In the genomic region with DNA sequence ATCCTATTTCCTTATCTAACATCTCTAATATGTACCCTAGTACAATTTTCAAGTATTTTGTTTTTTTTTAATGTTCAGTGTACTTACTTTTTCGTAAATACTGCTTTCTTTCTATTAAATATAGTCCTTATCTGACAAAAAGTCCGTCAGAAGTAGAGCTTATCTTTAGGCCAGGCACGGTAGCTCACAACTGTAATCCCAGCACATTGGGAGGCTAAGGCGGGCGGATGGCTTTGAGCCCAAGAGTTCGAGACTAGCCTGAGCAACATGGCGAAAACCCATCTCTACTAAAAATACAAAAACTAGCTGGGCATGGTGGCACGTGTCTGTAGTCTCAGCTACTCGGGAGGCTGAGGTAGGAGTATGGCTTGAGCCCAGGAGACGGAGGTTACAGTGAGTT, we compare ENCODE assay signal across 25 cellular contexts. TPM values are rescaled to one million over a fixed set of nuclear protein-coding genes. Genes with fewer than 3 reads are reported as not detected.
"Had no signal": no experiment of that assay in that cellular context is flagged by ENCODE, and none has a peak within 500 bp of the region (broad histone marks: within the 10 kb centered on the region; RNA-seq: fewer than 3 reads in every experiment).

No MANE protein-coding gene starts in this region.

- H3K9me3 Mint-ChIP-seq: nephron had no signal

- ATAC-seq: activated CD4-positive, alpha-beta T cell treated with anti-CD3 and anti-CD28 coated beads for 36 hours; activated CD8-positive, alpha-beta memory T cell treated with anti-CD3 and anti-CD28 coated beads, Interleukin-2, amount 10 ng/mL, durations not matched to agents 7 days and 5 days; activated CD8-positive, alpha-beta T cell treated with anti-CD3 and anti-CD28 coated beads, Interleukin-2, amount 10 ng/mL, durations not matched to agents 7 days and 5 days; body of pancreas; gastrocnemius medialis; left lung; lower lobe of right lung; stimulated activated naive CD8-positive, alpha-beta T cell treated with anti-CD3 and anti-CD28 coated beads, Interleukin-15, Interleukin-2, amounts not matched to agents 100 U/mL and 50 U/mL, for 24 hours had no signal

- H3K4me3 Mint-ChIP-seq: activated CD4-positive, alpha-beta T cell treated with anti-CD3 and anti-CD28 coated beads for 36 hours; activated CD8-positive, alpha-beta memory T cell treated with anti-CD3 and anti-CD28 coated beads, Interleukin-2, amount 10 ng/mL, durations not matched to agents 7 days and 5 days; activated CD8-positive, alpha-beta T cell treated with anti-CD3 and anti-CD28 coated beads, Interleukin-2, amount 10 ng/mL, durations not matched to agents 7 days and 5 days; nephron had no signal

- H3K27ac Mint-ChIP-seq: activated CD4-positive, alpha-beta T cell treated with anti-CD3 and anti-CD28 coated beads for 36 hours; nephron had no signal

- H3K27me3 Mint-ChIP-seq: activated CD4-positive, alpha-beta T cell treated with anti-CD3 and anti-CD28 coated beads for 36 hours; activated CD8-positive, alpha-beta memory T cell treated with anti-CD3 and anti-CD28 coated beads, Interleukin-2, amount 10 ng/mL, durations not matched to agents 7 days and 5 days had no signal

- DNase-seq: activated CD4-positive, alpha-beta T cell treated with anti-CD3 and anti-CD28 coated beads for 36 hours; activated CD4-positive, CD25-positive, alpha-beta regulatory T cell; activated CD8-positive, alpha-beta memory T cell treated with anti-CD3 and anti-CD28 coated beads, Interleukin-2, amount 10 ng/mL, durations not matched to agents 7 days and 5 days; activated CD8-positive, alpha-beta T cell treated with anti-CD3 and anti-CD28 coated beads, Interleukin-2, amount 10 ng/mL, durations not matched to agents 7 days and 5 days; activated gamma-delta T cell; activated naive CD4-positive, alpha-beta T cell treated with anti-CD3 and anti-CD28 coated beads, Interleukin-2, amount 50 U/mL, for 16 hours; aorta; body of pancreas; effector memory CD4-positive, alpha-beta T cell; gastrocnemius medialis; glutamatergic neuron; left lung; lower lobe of right lung; mesenchymal stem cell; ovary; retina; sigmoid colon; small intestine; stimulated activated CD4-positive, alpha-beta T cell treated with anti-CD3 and anti-CD28 coated beads, Interleukin-1b, Interleukin-23, amount 100 ng/mL, for 48 hours; stimulated activated naive CD8-positive, alpha-beta T cell treated with anti-CD3 and anti-CD28 coated beads, Interleukin-15, Interleukin-2, amounts not matched to agents 100 U/mL and 50 U/mL, for 24 hours; T-helper 9 cell; testis; transverse colon had no signal

- H3K4me1 Mint-ChIP-seq: nephron had no signal

RNA-seq across cellular contexts. Expression of a gene that starts 51.7 kb away (rescaled TPM):
- total RNA-seq: body of pancreas, epithelial cell of proximal tubule had no signal
